Comparison of ENCODE assay signal across 22 cellular contexts in the genomic region with DNA sequence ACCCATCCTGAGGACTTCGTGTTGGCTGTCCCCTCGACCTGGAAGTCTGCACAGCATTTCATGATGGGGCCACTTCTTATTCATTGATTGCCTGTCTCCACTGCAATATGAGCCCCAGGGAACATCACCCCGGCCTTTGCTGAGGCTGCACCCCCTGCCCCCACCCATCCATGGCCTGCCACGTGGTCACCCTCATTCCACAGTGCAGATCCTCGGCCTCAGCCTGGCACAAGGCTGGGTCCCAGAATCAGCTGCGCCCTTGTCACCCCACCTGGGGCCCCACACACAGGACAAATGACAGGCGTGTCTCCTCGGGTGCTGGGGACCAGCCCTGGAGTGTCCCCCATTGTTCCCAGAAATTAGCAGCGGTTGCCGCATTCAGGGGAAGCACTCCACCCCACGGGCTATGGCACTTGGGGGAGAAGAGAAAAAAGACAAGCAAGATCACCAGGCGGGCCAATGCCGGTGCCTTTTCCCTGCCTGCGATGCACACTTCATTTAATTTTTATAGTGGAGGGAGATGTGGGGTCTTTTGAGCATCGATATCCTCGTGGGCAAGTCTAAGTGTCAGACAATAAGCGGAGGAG.
"Had no signal": no experiment of that assay in that cellular context is flagged by ENCODE, and none has a peak within 500 bp of the region (broad histone marks: within the 10 kb centered on the region; RNA-seq: fewer than 3 reads in every experiment).

No MANE protein-coding gene starts in this region.

- H3K9me3 Mint-ChIP-seq: activated CD4-positive, alpha-beta T cell treated with anti-CD3 and anti-CD28 coated beads, Interleukin-2, amount 10 ng/mL, durations not matched to agents 24 days and 14 days; activated CD8-positive, alpha-beta T cell treated with anti-CD3 and anti-CD28 coated beads for 36 hours; activated naive CD8-positive, alpha-beta T cell treated with anti-CD3 and anti-CD28 coated beads for 36 hours; activated T-helper 17 cell treated with anti-CD3 and anti-CD28 coated beads, Interleukin-2, amount 50 U/mL, for 72 hours; naive thymus-derived CD4-positive, alpha-beta T cell; stimulated activated memory B cell treated with anti-CD40 and anti-IgM and Interleukin-4, amounts not matched to agents 10 μg/mL and 1 μg/mL and 100 μg/mL, for 72 hours had no signal

- FAIRE-seq: colon, keratinocyte had no signal

- H3K4me1 ChIP-seq: foreskin keratinocyte, left lung had no signal

- ATAC-seq: activated CD8-positive, alpha-beta T cell treated with anti-CD3 and anti-CD28 coated beads for 36 hours; activated T-helper 17 cell treated with anti-CD3 and anti-CD28 coated beads, Interleukin-2, amount 50 U/mL, for 72 hours; left lung; naive thymus-derived CD4-positive, alpha-beta T cell had no signal

- H3K4me3 Mint-ChIP-seq: activated CD4-positive, alpha-beta T cell treated with anti-CD3 and anti-CD28 coated beads, Interleukin-2, amount 10 ng/mL, durations not matched to agents 24 days and 14 days; activated CD8-positive, alpha-beta T cell treated with anti-CD3 and anti-CD28 coated beads for 36 hours; activated naive CD8-positive, alpha-beta T cell treated with anti-CD3 and anti-CD28 coated beads for 36 hours; activated T-helper 17 cell treated with anti-CD3 and anti-CD28 coated beads, Interleukin-2, amount 50 U/mL, for 72 hours; naive thymus-derived CD4-positive, alpha-beta T cell; stimulated activated memory B cell treated with anti-CD40 and anti-IgM and Interleukin-4, amounts not matched to agents 10 μg/mL and 1 μg/mL and 100 μg/mL, for 72 hours had no signal

- DNase-seq: activated CD4-positive, alpha-beta T cell treated with anti-CD3 and anti-CD28 coated beads, Interleukin-2, amount 10 ng/mL, durations not matched to agents 24 days and 14 days; activated CD8-positive, alpha-beta T cell treated with anti-CD3 and anti-CD28 coated beads for 36 hours; activated naive CD4-positive, alpha-beta T cell; activated naive CD8-positive, alpha-beta T cell treated with anti-CD3 and anti-CD28 coated beads for 36 hours; activated T-cell treated with anti-CD3 and anti-CD28 coated beads, Interleukin-2, amount 50 U/mL, for 1 hour; amygdala; caudate nucleus; dorsolateral prefrontal cortex; foreskin keratinocyte; glutamatergic neuron; mesenchymal stem cell; naive thymus-derived CD4-positive, alpha-beta T cell; retina; stimulated activated CD4-positive, alpha-beta T cell treated with anti-CD3 and anti-CD28 coated beads, Interleukin-4, amount 100 ng/mL, for 1 hour; thyroid gland had no signal

- H3K36me3 ChIP-seq: left lung, neutrophil, thyroid gland had no signal

- H3K4me3 ChIP-seq: dorsolateral prefrontal cortex, left lung, skin epidermis, thyroid gland had no signal

- H3K27me3 Mint-ChIP-seq: activated CD4-positive, alpha-beta T cell treated with anti-CD3 and anti-CD28 coated beads, Interleukin-2, amount 10 ng/mL, durations not matched to agents 24 days and 14 days; activated CD8-positive, alpha-beta T cell treated with anti-CD3 and anti-CD28 coated beads for 36 hours; activated naive CD8-positive, alpha-beta T cell treated with anti-CD3 and anti-CD28 coated beads for 36 hours had no signal

- H3K4me1 Mint-ChIP-seq: activated CD4-positive, alpha-beta T cell treated with anti-CD3 and anti-CD28 coated beads, Interleukin-2, amount 10 ng/mL, durations not matched to agents 24 days and 14 days; activated naive CD8-positive, alpha-beta T cell treated with anti-CD3 and anti-CD28 coated beads for 36 hours; activated T-helper 17 cell treated with anti-CD3 and anti-CD28 coated beads, Interleukin-2, amount 50 U/mL, for 72 hours; naive thymus-derived CD4-positive, alpha-beta T cell; stimulated activated memory B cell treated with anti-CD40 and anti-IgM and Interleukin-4, amounts not matched to agents 10 μg/mL and 1 μg/mL and 100 μg/mL, for 72 hours had no signal

- H3K27me3 ChIP-seq: dorsolateral prefrontal cortex, left lung, neutrophil, thyroid gland had no signal

- H3K27ac Mint-ChIP-seq: activated CD4-positive, alpha-beta T cell treated with anti-CD3 and anti-CD28 coated beads, Interleukin-2, amount 10 ng/mL, durations not matched to agents 24 days and 14 days; activated CD8-positive, alpha-beta T cell treated with anti-CD3 and anti-CD28 coated beads for 36 hours; activated naive CD8-positive, alpha-beta T cell treated with anti-CD3 and anti-CD28 coated beads for 36 hours; activated T-helper 17 cell treated with anti-CD3 and anti-CD28 coated beads, Interleukin-2, amount 50 U/mL, for 72 hours; naive thymus-derived CD4-positive, alpha-beta T cell; stimulated activated memory B cell treated with anti-CD40 and anti-IgM and Interleukin-4, amounts not matched to agents 10 μg/mL and 1 μg/mL and 100 μg/mL, for 72 hours had no signal

- H3K27ac ChIP-seq: dorsolateral prefrontal cortex, foreskin keratinocyte, left lung, neutrophil, skin epidermis, thyroid gland had no signal

- H3K9me3 ChIP-seq: left lung, neutrophil, thyroid gland had no signal
